ENCODE assay signal across 13 cellular contexts in the genomic region with DNA sequence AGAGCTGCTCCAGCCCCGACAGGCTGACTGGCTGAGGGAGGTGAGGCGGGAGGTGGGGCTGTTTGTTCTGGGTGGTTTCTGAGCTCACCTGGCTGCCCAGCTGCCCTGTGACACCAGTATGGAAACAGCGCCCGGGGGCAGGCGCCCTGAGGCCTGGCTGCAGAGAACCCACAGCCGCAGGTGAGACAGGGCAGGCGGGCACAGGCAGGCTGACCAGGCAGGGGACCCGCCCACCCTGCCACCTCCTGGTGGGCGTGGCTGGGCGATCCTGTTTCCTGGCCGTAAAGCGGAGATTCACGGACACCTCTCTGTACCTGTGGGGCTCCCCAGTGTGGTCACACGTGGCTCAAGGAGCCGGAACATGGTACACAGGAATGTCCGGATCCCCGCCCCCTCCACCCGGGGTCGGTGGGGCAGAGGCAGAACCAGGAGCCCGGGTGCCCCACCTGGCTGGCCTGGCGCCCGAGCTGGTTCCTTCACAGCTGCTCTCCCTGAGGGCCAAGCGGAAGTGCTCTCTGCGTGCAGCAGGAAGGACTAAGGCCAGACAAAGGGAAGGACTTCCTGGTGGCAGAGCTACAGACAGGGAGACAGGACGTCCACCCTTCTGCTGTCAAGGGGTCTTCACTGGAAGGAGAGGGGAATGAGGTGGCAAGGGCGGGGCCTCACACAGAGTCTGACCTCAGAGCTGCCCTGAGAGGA. TPM values are rescaled to one million over a fixed set of nuclear protein-coding genes. Genes with fewer than 3 reads are reported as not detected.
A peak's percentile ranks its signal among the peaks of the same experiment; 100 is the strongest.
DNase-seq lines count a peak whose midpoint lies in the region; TF ChIP-seq lines count a peak whose summit lies in the region.
"Had no signal": no experiment of that assay in that cellular context is flagged by ENCODE, and none has a peak within 500 bp of the region (broad histone marks: within the 10 kb centered on the region; RNA-seq: fewer than 3 reads in every experiment).

No MANE protein-coding gene starts in this region.

- DNase-seq in NCI-H774 (lab: John Stamatoyannopoulos, UW) (peak; percentile 84), epithelial cell of esophagus (ENCODE audit: low read depth) (peak; percentile 71), neuronal stem cell (ENCODE audit: low spot score) (no peak), T-helper 2 cell (no peak), ovary (no peak), Ammon's horn (ENCODE audit: low spot score) (no peak)
- no peak for DNase-seq in activated CD4-positive, alpha-beta T cell treated with anti-CD3 and anti-CD28 coated beads, Interleukin-2, amount 10 ng/mL, durations not matched to agents 24 days and 14 days
- DNase-seq: activated T-cell treated with anti-CD3 and anti-CD28 coated beads, Interleukin-2, amount 50 U/mL, for 24 hours; GM23248; kidney glomerular epithelial cell; NCI-H1436 had no signal

- H3K4me2 ChIP-seq in DOHH2 (ENCODE audit: low read length), result peak overlapping the region; percentile 43; the same call in 1 of the 2 replicates
- no peak overlapping the region for H3K4me2 ChIP-seq in neuronal stem cell (ENCODE audit: insufficient read depth, low read length, poor library complexity, severe bottlenecking)

- WGBS in neuronal stem cell (ENCODE audit: extremely low coverage in 2 of 2, insufficient read length in 2 of 2, insufficient replicate concordance in 1 of 2), 2 donors, result no CpG with 5 or more reads among the region's 26 CpGs
- WGBS in ovary, 3 donors, result 83 to 87% (median 87%) methylated on average over 17 to 26 of the region's 26 CpGs

- H2BK5ac ChIP-seq in neuronal stem cell (ENCODE audit: low read length), result no peak overlapping the region

- H4K8ac ChIP-seq in neuronal stem cell (ENCODE audit: low read depth, low read length), result peak overlapping the region; percentile 17

- H2BK120ac ChIP-seq in neuronal stem cell (ENCODE audit: low read depth, low read length), result no peak overlapping the region

- H4K91ac ChIP-seq in neuronal stem cell (ENCODE audit: low read depth, low read length, poor library complexity), result peak overlapping the region; percentile 30

- no peak for TF ChIP-seq POLR2A in ovary (IDR thresholded peaks at IDR 0.05)

- peak overlapping the region; percentile 73 for H2BK12ac ChIP-seq in neuronal stem cell (ENCODE audit: low read length)

- H3K14ac ChIP-seq in neuronal stem cell (ENCODE audit: low read length), result no peak overlapping the region

- no peaks in the 10 kb centered on the region for H3K79me2 ChIP-seq in DOHH2 (ENCODE audit: control insufficient read depth, low read length)

- H3K4me3 ChIP-seq in DOHH2 (ENCODE audit: low read length), result no peak overlapping the region
- peak overlapping the region; percentile 31 for H3K4me3 ChIP-seq in epithelial cell of esophagus (ENCODE audit: low read length)
- no peak overlapping the region for H3K4me3 ChIP-seq in neuronal stem cell (ENCODE audit: low read length in 2 of 2)
- no peak overlapping the region for H3K4me3 ChIP-seq in ovary
- H3K4me3 ChIP-seq: GM23248 had no signal

- TF ChIP-seq EP300 in ovary (IDR thresholded peaks at IDR 0.05), result no peak

- H3K4me1 Mint-ChIP-seq in activated CD4-positive, alpha-beta T cell treated with anti-CD3 and anti-CD28 coated beads, Interleukin-2, amount 10 ng/mL, durations not matched to agents 24 days and 14 days, result peaks cover 2% of the 10 kb centered on the region

- no peak overlapping the region for H2AFZ ChIP-seq in neuronal stem cell (ENCODE audit: low read length)
- H2AFZ ChIP-seq: GM23248 had no signal

- H3K27ac ChIP-seq in DOHH2 (ENCODE audit: low read depth, low read length), result no peak overlapping the region
- no peak overlapping the region for H3K27ac ChIP-seq in neuronal stem cell (replicated peaks; ENCODE audit: low read length)
- H3K27ac ChIP-seq in ovary, result no peak overlapping the region
- H3K27ac ChIP-seq: GM23248 had no signal

- peak overlapping the region; percentile 65 for H3K18ac ChIP-seq in neuronal stem cell (ENCODE audit: low read length)

- no peak overlapping the region for H3K4ac ChIP-seq in neuronal stem cell (ENCODE audit: low read length)

- intact Hi-C loops in activated CD4-positive, alpha-beta T cell treated with anti-CD3 and anti-CD28 coated beads, Interleukin-2, amount 10 ng/mL, durations not matched to agents 24 days and 14 days (cut with micrococcal nuclease), result no loop called here
- intact Hi-C loops in ovary (cut with DNase I), result no loop called here

- no peak overlapping the region for H3K4me3 Mint-ChIP-seq in activated CD4-positive, alpha-beta T cell treated with anti-CD3 and anti-CD28 coated beads, Interleukin-2, amount 10 ng/mL, durations not matched to agents 24 days and 14 days
- H3K4me3 Mint-ChIP-seq: activated T-cell treated with anti-CD3 and anti-CD28 coated beads, Interleukin-2, amount 50 U/mL, for 24 hours; T-helper 1 cell treated with Interleukin-12 subunit alpha and Interleukin-12 subunit beta and Interleukin-4 antibody, amounts not matched to agents 30 μg/mL and 1 μg/mL, for 36 hours had no signal

- H3K79me1 ChIP-seq in neuronal stem cell (ENCODE audit: low read depth, low read length), result peaks cover 18% of the 10 kb centered on the region

- no peaks in the 10 kb centered on the region for H3K36me3 ChIP-seq in DOHH2 (ENCODE audit: control insufficient read depth, low read length)
- H3K36me3 ChIP-seq in neuronal stem cell (replicated peaks in 1 of 2; ENCODE audit: control insufficient read depth in 2 of 2, insufficient read depth in 2 of 2, low read length in 2 of 2), result no peaks in the 10 kb centered on the region
- H3K36me3 ChIP-seq in ovary, result no peaks in the 10 kb centered on the region

- H3K23ac ChIP-seq in neuronal stem cell (ENCODE audit: low read depth, low read length, poor library complexity), result peak overlapping the region; percentile 73

- H2AK5ac ChIP-seq in neuronal stem cell (ENCODE audit: low read depth, low read length), result peak overlapping the region; percentile 95

- no peak overlapping the region for H3K27ac Mint-ChIP-seq in activated CD4-positive, alpha-beta T cell treated with anti-CD3 and anti-CD28 coated beads, Interleukin-2, amount 10 ng/mL, durations not matched to agents 24 days and 14 days
- H3K27ac Mint-ChIP-seq: activated T-cell treated with anti-CD3 and anti-CD28 coated beads, Interleukin-2, amount 50 U/mL, for 24 hours; T-helper 1 cell treated with Interleukin-12 subunit alpha and Interleukin-12 subunit beta and Interleukin-4 antibody, amounts not matched to agents 30 μg/mL and 1 μg/mL, for 36 hours had no signal

- H3K9me3 Mint-ChIP-seq in activated CD4-positive, alpha-beta T cell treated with anti-CD3 and anti-CD28 coated beads, Interleukin-2, amount 10 ng/mL, durations not matched to agents 24 days and 14 days, result no peaks in the 10 kb centered on the region
- H3K9me3 Mint-ChIP-seq: activated T-cell treated with anti-CD3 and anti-CD28 coated beads, Interleukin-2, amount 50 U/mL, for 24 hours; T-helper 1 cell treated with Interleukin-12 subunit alpha and Interleukin-12 subunit beta and Interleukin-4 antibody, amounts not matched to agents 30 μg/mL and 1 μg/mL, for 36 hours had no signal

- no peak overlapping the region for H2BK15ac ChIP-seq in neuronal stem cell (ENCODE audit: low read length)

- H3K9ac ChIP-seq in neuronal stem cell (ENCODE audit: low read depth, low read length, poor library complexity), result peak overlapping the region; percentile 70
- H3K9ac ChIP-seq: GM23248 had no signal

- no peaks in the 10 kb centered on the region for H3F3A ChIP-seq in DOHH2 (ENCODE audit: control insufficient read depth, insufficient read depth)

- H3K4me1 ChIP-seq in DOHH2 (ENCODE audit: control insufficient read depth, low read length), result peaks cover 22% of the 10 kb centered on the region
- H3K4me1 ChIP-seq in neuronal stem cell (ENCODE audit: control insufficient read depth in 2 of 2, insufficient read depth in 1 of 2, low read depth in 1 of 2, low read length in 2 of 2), result peaks cover 30 to 48% of the 10 kb centered on the region in 2 donors
- H3K4me1 ChIP-seq in ovary (ENCODE audit: insufficient read depth), result peaks cover 7% of the 10 kb centered on the region

- peaks cover 2% of the 10 kb centered on the region for H3K27me3 Mint-ChIP-seq in activated CD4-positive, alpha-beta T cell treated with anti-CD3 and anti-CD28 coated beads, Interleukin-2, amount 10 ng/mL, durations not matched to agents 24 days and 14 days
- H3K27me3 Mint-ChIP-seq: activated T-cell treated with anti-CD3 and anti-CD28 coated beads, Interleukin-2, amount 50 U/mL, for 24 hours had no signal

- no peaks in the 10 kb centered on the region for H4K20me1 ChIP-seq in DOHH2 (ENCODE audit: control insufficient read depth, insufficient read depth, low read depth, low read length)

- H3K27me3 ChIP-seq in DOHH2 (ENCODE audit: control insufficient read depth, low read length) (peaks cover 5% of the 10 kb centered on the region; the same call in 1 of the 2 replicates), neuronal stem cell (ENCODE audit: control insufficient read depth in 3 of 3, insufficient read depth in 3 of 3, low read depth in 1 of 3, low read length in 3 of 3) (no peaks in the 10 kb centered on the region), ovary (no peaks in the 10 kb centered on the region)

- no peaks in the 10 kb centered on the region for H3K9me2 ChIP-seq in DOHH2 (replicated peaks; ENCODE audit: control insufficient read depth, low read length)

- TF ChIP-seq CTCF in DOHH2 (IDR thresholded peaks at IDR 0.05; ENCODE audit: low read depth, low read length, poor library complexity, severe bottlenecking) (no peak), epithelial cell of esophagus (IDR thresholded peaks at IDR 0.05; ENCODE audit: insufficient read depth, low read depth, low read length, missing control alignments) (no peak), ovary (IDR thresholded peaks at IDR 0.05) (no peak)

- H3K9me3 ChIP-seq in DOHH2 (ENCODE audit: control insufficient read depth, insufficient read depth, low read length), result no peaks in the 10 kb centered on the region
- no peaks in the 10 kb centered on the region for H3K9me3 ChIP-seq in neuronal stem cell (replicated peaks in 1 of 2; ENCODE audit: control insufficient read depth in 2 of 2, insufficient read depth in 1 of 2, low read depth in 1 of 2, low read length in 2 of 2)
- no peaks in the 10 kb centered on the region for H3K9me3 ChIP-seq in ovary

- H3K36me3 Mint-ChIP-seq in activated CD4-positive, alpha-beta T cell treated with anti-CD3 and anti-CD28 coated beads, Interleukin-2, amount 10 ng/mL, durations not matched to agents 24 days and 14 days (ENCODE audit: low read depth), result no peaks in the 10 kb centered on the region

RNA-seq across cellular contexts. Expression of gene MICALL2, which starts 3.9 kb away (rescaled TPM):
- 9.4 TPM for polyA plus RNA-seq in neuronal stem cell (2013, experiment 1 of 2)
- polyA plus RNA-seq in neuronal stem cell (2013, experiment 2 of 2), result 10.1 TPM
- total RNA-seq in activated CD4-positive, alpha-beta T cell treated with anti-CD3 and anti-CD28 coated beads, Interleukin-2, amount 10 ng/mL, durations not matched to agents 24 days and 14 days, result 1.8 TPM in 2 replicates
- total RNA-seq in ovary, result 10 to 100 TPM in 2 of 7 donors, 1 to 10 TPM in 5; 3.8 to 13.4 (median 7.9) TPM
- polyA plus RNA-seq in ovary, result 1 to 10 TPM in 1 of 2 donors, under 1 TPM in 1; 0.95 to 5.5 TPM

RNA-seq across cellular contexts. Expression of gene INTS1, which starts 48.8 kb away (rescaled TPM):
- polyA plus RNA-seq in neuronal stem cell (2013, experiment 1 of 2), result 25.3 TPM
- polyA plus RNA-seq in neuronal stem cell (2013, experiment 2 of 2), result 24.4 TPM
- 89.5 and 94.3 TPM in 2 replicates for total RNA-seq in activated CD4-positive, alpha-beta T cell treated with anti-CD3 and anti-CD28 coated beads, Interleukin-2, amount 10 ng/mL, durations not matched to agents 24 days and 14 days
- 10 to 100 TPM; 28.5 to 80.5 (median 70.6) TPM for total RNA-seq in ovary
- polyA plus RNA-seq in ovary, result 10 to 100 TPM in 1 of 2 donors, 1 to 10 TPM in 1; 1.9 to 48.7 TPM

Comparison
In these comparisons a context has a peak if more than half of its experiments do, and no peak if none do; other contexts are left out.
1. DNase-seq: peak in NCI-H774 (single experiment) and epithelial cell of esophagus (single experiment); none in neuronal stem cell (single experiment), activated CD4-positive, alpha-beta T cell treated with anti-CD3 and anti-CD28 coated beads, Interleukin-2, amount 10 ng/mL, durations not matched to agents 24 days and 14 days (single experiment), T-helper 2 cell (0 of 5), ovary (0 of 5) and Ammon's horn (single experiment).